In genomic region chr11:70885281-70885680, GRCh38 we compare ENCODE assay signal across 1 cellular context.
TF ChIP-seq lines count a peak whose summit lies in the region.

No MANE protein-coding gene starts in this region.

TF ChIP-seq in HepG2, 621 proteins besides CTCF, POLR2A, EP300 and RAD21:
- no peak for TF ChIP-seq MYNN (CRISPR knock-in tag; IDR thresholded peaks at IDR 0.05; ENCODE audit: low read depth)
- no peak for TF ChIP-seq RFXAP (CRISPR knock-in tag; IDR thresholded peaks at IDR 0.05; ENCODE audit: borderline replicate concordance)
- TF ChIP-seq, protein P1, sequence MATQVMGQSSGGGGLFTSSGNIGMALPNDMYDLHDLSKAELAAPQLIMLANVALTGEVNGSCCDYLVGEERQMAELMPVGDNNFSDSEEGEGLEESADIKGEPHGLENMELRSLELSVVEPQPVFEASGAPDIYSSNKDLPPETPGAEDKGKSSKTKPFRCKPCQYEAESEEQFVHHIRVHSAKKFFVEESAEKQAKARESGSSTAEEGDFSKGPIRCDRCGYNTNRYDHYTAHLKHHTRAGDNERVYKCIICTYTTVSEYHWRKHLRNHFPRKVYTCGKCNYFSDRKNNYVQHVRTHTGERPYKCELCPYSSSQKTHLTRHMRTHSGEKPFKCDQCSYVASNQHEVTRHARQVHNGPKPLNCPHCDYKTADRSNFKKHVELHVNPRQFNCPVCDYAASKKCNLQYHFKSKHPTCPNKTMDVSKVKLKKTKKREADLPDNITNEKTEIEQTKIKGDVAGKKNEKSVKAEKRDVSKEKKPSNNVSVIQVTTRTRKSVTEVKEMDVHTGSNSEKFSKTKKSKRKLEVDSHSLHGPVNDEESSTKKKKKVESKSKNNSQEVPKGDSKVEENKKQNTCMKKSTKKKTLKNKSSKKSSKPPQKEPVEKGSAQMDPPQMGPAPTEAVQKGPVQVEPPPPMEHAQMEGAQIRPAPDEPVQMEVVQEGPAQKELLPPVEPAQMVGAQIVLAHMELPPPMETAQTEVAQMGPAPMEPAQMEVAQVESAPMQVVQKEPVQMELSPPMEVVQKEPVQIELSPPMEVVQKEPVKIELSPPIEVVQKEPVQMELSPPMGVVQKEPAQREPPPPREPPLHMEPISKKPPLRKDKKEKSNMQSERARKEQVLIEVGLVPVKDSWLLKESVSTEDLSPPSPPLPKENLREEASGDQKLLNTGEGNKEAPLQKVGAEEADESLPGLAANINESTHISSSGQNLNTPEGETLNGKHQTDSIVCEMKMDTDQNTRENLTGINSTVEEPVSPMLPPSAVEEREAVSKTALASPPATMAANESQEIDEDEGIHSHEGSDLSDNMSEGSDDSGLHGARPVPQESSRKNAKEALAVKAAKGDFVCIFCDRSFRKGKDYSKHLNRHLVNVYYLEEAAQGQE (IDR thresholded peaks at IDR 0.05; ENCODE audit: borderline replicate concordance in 1 of 2, low read depth in 1 of 2, low read length in 2 of 2), result no peak
- TF ChIP-seq, protein P2, sequence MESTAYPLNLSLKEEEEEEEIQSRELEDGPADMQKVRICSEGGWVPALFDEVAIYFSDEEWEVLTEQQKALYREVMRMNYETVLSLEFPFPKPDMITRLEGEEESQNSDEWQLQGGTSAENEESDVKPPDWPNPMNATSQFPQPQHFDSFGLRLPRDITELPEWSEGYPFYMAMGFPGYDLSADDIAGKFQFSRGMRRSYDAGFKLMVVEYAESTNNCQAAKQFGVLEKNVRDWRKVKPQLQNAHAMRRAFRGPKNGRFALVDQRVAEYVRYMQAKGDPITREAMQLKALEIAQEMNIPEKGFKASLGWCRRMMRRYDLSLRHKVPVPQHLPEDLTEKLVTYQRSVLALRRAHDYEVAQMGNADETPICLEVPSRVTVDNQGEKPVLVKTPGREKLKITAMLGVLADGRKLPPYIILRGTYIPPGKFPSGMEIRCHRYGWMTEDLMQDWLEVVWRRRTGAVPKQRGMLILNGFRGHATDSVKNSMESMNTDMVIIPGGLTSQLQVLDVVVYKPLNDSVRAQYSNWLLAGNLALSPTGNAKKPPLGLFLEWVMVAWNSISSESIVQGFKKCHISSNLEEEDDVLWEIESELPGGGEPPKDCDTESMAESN (CRISPR knock-in tag; conservative IDR thresholded peaks at IDR 0.05), result no peak
TF ChIP-seq in HepG2: peak in this region for 0.
